Comparison of ENCODE assay signal across 2 cellular contexts in the genomic region with DNA sequence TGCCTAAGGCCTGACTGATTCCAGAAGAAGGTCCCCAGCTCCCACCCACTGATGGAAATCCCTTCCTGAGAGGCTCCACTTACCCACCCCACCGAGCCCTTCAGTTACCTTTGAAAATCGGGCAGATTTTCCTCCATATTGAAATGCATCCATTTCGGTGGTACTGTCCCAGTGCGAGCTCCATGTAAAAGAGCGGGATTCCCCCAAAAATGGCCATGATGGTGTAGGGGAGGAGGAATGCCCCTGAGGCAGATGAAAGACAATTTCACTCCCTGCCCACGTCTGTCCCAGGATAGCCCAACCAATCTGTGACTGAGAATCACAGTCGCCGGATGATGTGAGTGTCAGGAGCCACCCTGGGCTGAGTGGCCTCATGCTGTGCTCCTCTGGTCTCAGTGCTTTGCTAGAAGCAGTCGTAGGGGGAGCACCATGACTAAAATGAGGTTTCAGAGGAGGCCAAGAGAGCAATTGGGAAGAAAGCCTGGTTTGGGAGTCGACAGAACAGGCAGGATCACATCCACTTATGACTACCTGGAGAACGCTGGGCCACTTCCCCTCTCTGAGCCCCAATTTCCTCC.
TF ChIP-seq lines count a peak whose summit lies in the region.

No MANE protein-coding gene starts in this region.

TF ChIP-seq in K562, 482 proteins besides CTCF, POLR2A, EP300 and RAD21:
- TF ChIP-seq FOS (IDR thresholded peaks at IDR 0.05; ENCODE audit: extremely low read depth, insufficient read length) (no peak), SPI1 (IDR thresholded peaks at IDR 0.05; ENCODE audit: borderline replicate concordance, low read depth, low read length) (0 out of 2 replicates have a peak, but pooled peaks have one; percentile 8), ZNF263 (CRISPR knock-in tag; IDR thresholded peaks at IDR 0.05; ENCODE audit: borderline replicate concordance) (peak; percentile 66; the same call in 1 of the 2 replicates)
- TF ChIP-seq, protein P1, sequence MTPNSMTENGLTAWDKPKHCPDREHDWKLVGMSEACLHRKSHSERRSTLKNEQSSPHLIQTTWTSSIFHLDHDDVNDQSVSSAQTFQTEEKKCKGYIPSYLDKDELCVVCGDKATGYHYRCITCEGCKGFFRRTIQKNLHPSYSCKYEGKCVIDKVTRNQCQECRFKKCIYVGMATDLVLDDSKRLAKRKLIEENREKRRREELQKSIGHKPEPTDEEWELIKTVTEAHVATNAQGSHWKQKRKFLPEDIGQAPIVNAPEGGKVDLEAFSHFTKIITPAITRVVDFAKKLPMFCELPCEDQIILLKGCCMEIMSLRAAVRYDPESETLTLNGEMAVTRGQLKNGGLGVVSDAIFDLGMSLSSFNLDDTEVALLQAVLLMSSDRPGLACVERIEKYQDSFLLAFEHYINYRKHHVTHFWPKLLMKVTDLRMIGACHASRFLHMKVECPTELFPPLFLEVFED (CRISPR knock-in tag; conservative IDR thresholded peaks at IDR 0.05) = no peak

TF ChIP-seq in HEK293T, 16 proteins besides CTCF, POLR2A, EP300 and RAD21:
- TF ChIP-seq CTBP1 (IDR thresholded peaks at IDR 0.05; ENCODE audit: borderline replicate concordance) (no peak), ZNF384 (IDR thresholded peaks at IDR 0.05) (no peak), L3MBTL2 (conservative IDR thresholded peaks at IDR 0.05) (no peak), SUZ12 (IDR thresholded peaks at IDR 0.05) (no peak), BHLHE40 (IDR thresholded peaks at IDR 0.05; ENCODE audit: borderline replicate concordance) (no peak), FOXM1 (IDR thresholded peaks at IDR 0.05; ENCODE audit: borderline replicate concordance) (no peak)
- TF ChIP-seq, protein P2, sequence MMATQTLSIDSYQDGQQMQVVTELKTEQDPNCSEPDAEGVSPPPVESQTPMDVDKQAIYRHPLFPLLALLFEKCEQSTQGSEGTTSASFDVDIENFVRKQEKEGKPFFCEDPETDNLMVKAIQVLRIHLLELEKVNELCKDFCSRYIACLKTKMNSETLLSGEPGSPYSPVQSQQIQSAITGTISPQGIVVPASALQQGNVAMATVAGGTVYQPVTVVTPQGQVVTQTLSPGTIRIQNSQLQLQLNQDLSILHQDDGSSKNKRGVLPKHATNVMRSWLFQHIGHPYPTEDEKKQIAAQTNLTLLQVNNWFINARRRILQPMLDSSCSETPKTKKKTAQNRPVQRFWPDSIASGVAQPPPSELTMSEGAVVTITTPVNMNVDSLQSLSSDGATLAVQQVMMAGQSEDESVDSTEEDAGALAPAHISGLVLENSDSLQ (IDR thresholded peaks at IDR 0.05) = no peak
